15 cellular contexts compared by ENCODE assay signal in the genomic region with DNA sequence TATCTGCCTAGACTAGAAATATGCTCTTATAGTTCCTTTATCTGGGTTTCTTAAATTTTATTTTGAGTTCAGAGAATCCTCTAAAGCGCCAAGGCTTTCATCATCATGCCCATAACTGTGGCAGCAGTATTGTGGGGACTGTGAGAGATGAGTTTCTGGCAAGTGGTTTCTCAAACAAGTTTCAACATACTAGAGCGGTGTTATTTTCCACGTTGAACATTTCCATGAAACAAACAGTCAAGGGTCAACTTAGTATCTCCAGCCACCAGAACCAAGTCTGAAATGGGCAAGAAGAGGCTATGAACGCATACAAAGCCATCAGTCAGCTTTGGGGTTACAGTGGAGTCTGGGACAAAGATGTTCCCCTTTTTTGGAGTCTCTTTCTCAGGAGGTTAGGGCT. TPM values are rescaled to one million over a fixed set of nuclear protein-coding genes. Genes with fewer than 3 reads are reported as not detected.
DNase-seq lines count a peak whose midpoint lies in the region; ATAC-seq and TF ChIP-seq lines count a peak whose summit lies in the region.
"Had no signal": no experiment of that assay in that cellular context is flagged by ENCODE, and none has a peak within 500 bp of the region (broad histone marks: within the 10 kb centered on the region; RNA-seq: fewer than 3 reads in every experiment).

No MANE protein-coding gene starts in this region.

- no peaks in the 10 kb centered on the region for H3K27me3 ChIP-seq in heart left ventricle
- no peaks in the 10 kb centered on the region for H3K27me3 ChIP-seq in right cardiac atrium (ENCODE audit: control insufficient read depth, insufficient read depth)
- no peaks in the 10 kb centered on the region for H3K27me3 ChIP-seq in right lobe of liver
- H3K27me3 ChIP-seq in tibial artery, result no peaks in the 10 kb centered on the region
- H3K27me3 ChIP-seq: pancreas had no signal

- no peaks in the 10 kb centered on the region for H3K36me3 ChIP-seq in heart left ventricle
- H3K36me3 ChIP-seq in right lobe of liver, result no peaks in the 10 kb centered on the region
- H3K36me3 ChIP-seq in tibial artery, result peaks cover 0 to 2% (median 0%) of the 10 kb centered on the region in 3 donors
- H3K36me3 ChIP-seq: pancreas had no signal

- H3K27me3 Mint-ChIP-seq in activated CD8-positive, alpha-beta T cell treated with anti-CD3 and anti-CD28 coated beads, Interleukin-2, amount 10 ng/mL, durations not matched to agents 7 days and 5 days (ENCODE audit: low read depth), result no peaks in the 10 kb centered on the region

- H3K4me3 ChIP-seq in heart left ventricle (no peak overlapping the region), right cardiac atrium (ENCODE audit: low read length) (no peak overlapping the region), right lobe of liver (peak overlapping the region in 1 of 3 donors; percentile 9), tibial artery (no peak overlapping the region)
- H3K4me3 ChIP-seq: pancreas had no signal

- peak overlapping the region; percentile 54 for H3K4me3 Mint-ChIP-seq in activated CD8-positive, alpha-beta T cell treated with anti-CD3 and anti-CD28 coated beads, Interleukin-2, amount 10 ng/mL, durations not matched to agents 7 days and 5 days

- H3K9me3 Mint-ChIP-seq in activated CD8-positive, alpha-beta T cell treated with anti-CD3 and anti-CD28 coated beads, Interleukin-2, amount 10 ng/mL, durations not matched to agents 7 days and 5 days (ENCODE audit: insufficient read depth), result peaks cover 6% of the 10 kb centered on the region

- intact Hi-C loops in heart left ventricle (cut with DNase I), result loop anchor here in 2 of 10 donors (2.0 to 5.0 kb wide), 2 partner anchors 23 to 37 kb away; no protein-coding TSS in a partner anchor
- intact Hi-C loops in right cardiac atrium (cut with DNase I), result no loop called here
- intact Hi-C loops in right lobe of liver (cut with DNase I), result no loop called here
- intact Hi-C loops in tibial artery (cut with DNase I; ENCODE audit: low total_unique reads), result loop anchor here (5.0 kb wide), 1 partner anchor 42 kb away; a partner anchor contains a TSS

- H3K27ac ChIP-seq in heart left ventricle (peak overlapping the region in 8 of 12 donors; percentile 35 to 83 (median 70)), right cardiac atrium (ENCODE audit: low read length) (no peak overlapping the region), right lobe of liver (peak overlapping the region; percentile 47 to 97 (median 91)), tibial artery (no peak overlapping the region)
- H3K27ac ChIP-seq: pancreas had no signal

- POLR2A ChIA-PET in activated CD8-positive, alpha-beta T cell treated with anti-CD3 and anti-CD28 coated beads, Interleukin-2, amount 10 ng/mL, durations not matched to agents 7 days and 5 days (lab: Charles Lee), result interaction anchor here (0.6 to 4.9 kb wide), 5 partner anchors 23 to 55 kb away, joined by 3 to 36 read pairs (median 6); a partner anchor contains a TSS

- H3K9me3 ChIP-seq in heart left ventricle (no peaks in the 10 kb centered on the region), right cardiac atrium (ENCODE audit: control insufficient read depth, low read length) (no peaks in the 10 kb centered on the region), right lobe of liver (no peaks in the 10 kb centered on the region), tibial artery (no peaks in the 10 kb centered on the region)
- H3K9me3 ChIP-seq: pancreas had no signal

- peak overlapping the region; percentile 82 for H3K27ac Mint-ChIP-seq in activated CD8-positive, alpha-beta T cell treated with anti-CD3 and anti-CD28 coated beads, Interleukin-2, amount 10 ng/mL, durations not matched to agents 7 days and 5 days

- H3K4me1 Mint-ChIP-seq in activated CD8-positive, alpha-beta T cell treated with anti-CD3 and anti-CD28 coated beads, Interleukin-2, amount 10 ng/mL, durations not matched to agents 7 days and 5 days (ENCODE audit: low read depth), result peaks cover 89% of the 10 kb centered on the region

- H3K36me3 Mint-ChIP-seq in activated CD8-positive, alpha-beta T cell treated with anti-CD3 and anti-CD28 coated beads, Interleukin-2, amount 10 ng/mL, durations not matched to agents 7 days and 5 days (ENCODE audit: low read depth), result peaks cover 55% of the 10 kb centered on the region

- WGBS in heart left ventricle, 4 donors, result 63 to 84% (median 77%) methylated on average over 4 of the region's 4 CpGs
- WGBS in right cardiac atrium, result 59% methylated on average over 4 of the region's 4 CpGs
- 18% methylated on average over 4 of the region's 4 CpGs for WGBS in right lobe of liver (ENCODE audit: insufficient coverage, low coverage, low lambda C conversion rate, missing lambda C conversion rate)

- TF ChIP-seq POLR2A in heart left ventricle (IDR thresholded peaks at IDR 0.05) (no peak), right lobe of liver (IDR thresholded peaks at IDR 0.05) (peak; percentile 80)

- DNase-seq in heart left ventricle (no peak), right cardiac atrium (no peak), right lobe of liver (peak in 1 of 3 donors; percentile 64), tibial artery (no peak), activated gamma-delta T cell (lab: John Stamatoyannopoulos, UW) (no peak)
- DNase-seq in activated CD8-positive, alpha-beta T cell treated with anti-CD3 and anti-CD28 coated beads, Interleukin-2, amount 10 ng/mL, durations not matched to agents 7 days and 5 days, result no peak
- DNase-seq: activated CD4-positive, alpha-beta T cell treated with anti-CD3 and anti-CD28 coated beads, Interleukin-2, amount 50 U/mL, for 48 hours; aorta; DND-41; mesenchymal stem cell; NCI-H1436; NCI-H345; pancreas had no signal

- H3K4me1 ChIP-seq in heart left ventricle (peaks cover 0 to 70% (median 32%) of the 10 kb centered on the region in 12 donors), right cardiac atrium (ENCODE audit: control insufficient read depth, insufficient read depth, low read length) (peaks cover 9% of the 10 kb centered on the region), right lobe of liver (peaks cover 0 to 87% (median 42%) of the 10 kb centered on the region in 4 donors), tibial artery (peaks cover 0 to 17% (median 4%) of the 10 kb centered on the region in 4 donors)

- CTCF ChIA-PET in activated CD8-positive, alpha-beta T cell treated with anti-CD3 and anti-CD28 coated beads, Interleukin-2, amount 10 ng/mL, durations not matched to agents 7 days and 5 days (lab: Charles Lee), result interaction anchor here (0.9 to 4.5 kb wide), 7 partner anchors 11 to 61 kb away, joined by 3 to 27 read pairs (median 4); no protein-coding TSS in a partner anchor

- TF ChIP-seq CTCF in heart left ventricle (IDR thresholded peaks at IDR 0.05) (no peak), right lobe of liver (IDR thresholded peaks at IDR 0.05) (no peak), tibial artery (IDR thresholded peaks at IDR 0.05) (no peak)

- ATAC-seq in heart left ventricle (no peak), right cardiac atrium (no peak), right lobe of liver (peak; percentile 50 to 77 (median 65)), HG03439 (IDR thresholded peaks at IDR 0.05; ENCODE audit: unreplicated experiment) (no peak), HG02840 (IDR thresholded peaks at IDR 0.05; ENCODE audit: low FRiP score, unreplicated experiment) (no peak)
- ATAC-seq in activated CD8-positive, alpha-beta T cell treated with anti-CD3 and anti-CD28 coated beads, Interleukin-2, amount 10 ng/mL, durations not matched to agents 7 days and 5 days, result peak; percentile 45
- ATAC-seq: pancreas had no signal

RNA-seq across cellular contexts. Expression of a gene that starts 40.3 kb away (rescaled TPM):
- 10 to 100 TPM; 10.9 to 25.9 (median 14.6) TPM for total RNA-seq in heart left ventricle
- polyA plus RNA-seq in heart left ventricle, result 1 to 10 TPM; 3.2 to 6.0 TPM
- 10 to 100 TPM; 11.1 to 13.4 (median 12.4) TPM for total RNA-seq in right cardiac atrium
- polyA plus RNA-seq in right cardiac atrium, result 3.5 TPM
- total RNA-seq in activated CD8-positive, alpha-beta T cell treated with anti-CD3 and anti-CD28 coated beads, Interleukin-2, amount 10 ng/mL, durations not matched to agents 7 days and 5 days, result 10 to 100 TPM; 52.5 to 54.5 TPM
- total RNA-seq in right lobe of liver, result 10 to 100 TPM; 30.1 to 82.1 (median 57.9) TPM

Comparison
In these comparisons a context has a peak if more than half of its experiments do, and no peak if none do; other contexts are left out.
1. H3K27ac ChIP-seq: peak in heart left ventricle (8 of 12) and right lobe of liver (3 of 3); none in right cardiac atrium (single experiment) and tibial artery (0 of 2).
2. ATAC-seq: peak in activated CD8-positive, alpha-beta T cell treated with anti-CD3 and anti-CD28 coated beads, Interleukin-2, amount 10 ng/mL, durations not matched to agents 7 days and 5 days (single experiment) and right lobe of liver (4 of 4); none in heart left ventricle (0 of 4), right cardiac atrium (0 of 2), HG03439 (single experiment) and HG02840 (single experiment).